8 cellular contexts compared by ENCODE assay signal in genomic region chr1:231211005-231211857, GRCh38. TPM values are rescaled to one million over a fixed set of nuclear protein-coding genes. Genes with fewer than 3 reads are reported as not detected.
DNase-seq lines count a peak whose midpoint lies in the region; TF ChIP-seq lines count a peak whose summit lies in the region.

No MANE protein-coding gene starts in this region.

- H3K4me3 ChIP-seq in Loucy (ENCODE audit: low read length, poor library complexity, severe bottlenecking) (peak overlapping the region; percentile 63), ovary (peak overlapping the region; percentile 28), thyroid gland (replicated peaks in 1 of 3) (peak overlapping the region in 1 of 3 donors; percentile 27)

- no peak overlapping the region for H3K9ac ChIP-seq in Loucy (ENCODE audit: low read depth, low read length, poor library complexity, severe bottlenecking)

- H4K20me1 ChIP-seq in Loucy (ENCODE audit: insufficient read depth, low read length, poor library complexity, severe bottlenecking): no peaks in the 10 kb centered on the region

- DNase-seq in HCEC 1CT: peak; percentile 47
- DNase-seq in SHP77 treated with DMSO at 0.1 percent for 48 hours (lab: John Stamatoyannopoulos, UW): peak; percentile 35
- peak; percentile 81 to 90 (median 86) for DNase-seq in activated naive CD4-positive, alpha-beta T cell (lab: John Stamatoyannopoulos, UW)
- peak; percentile 79 for DNase-seq in glomerular visceral epithelial cell (ENCODE audit: extremely low spot score)
- peak; percentile 51 to 84 (median 75) for DNase-seq in ovary
- DNase-seq in thyroid gland: peak; percentile 83 to 89

- H3K4me2 ChIP-seq in Loucy (ENCODE audit: low read depth, low read length, poor library complexity, severe bottlenecking): peak overlapping the region; percentile 50

- TF ChIP-seq POLR2A in GM10847 (IDR thresholded peaks at IDR 0.05; ENCODE audit: extremely low read depth, insufficient read length) (peak; percentile 18), ovary (IDR thresholded peaks at IDR 0.05) (no peak), thyroid gland (IDR thresholded peaks at IDR 0.05) (no peak)

- H3F3A ChIP-seq in Loucy (ENCODE audit: low read depth): no peaks in the 10 kb centered on the region

- no peak for TF ChIP-seq EP300 in ovary (IDR thresholded peaks at IDR 0.05)

- intact Hi-C loops in ovary (cut with DNase I): loop anchor here in 2 of 4 donors (5.0 to 10.0 kb wide), 3 partner anchors 296 to 569 kb away; partner anchors contain the start of gene COG2 (in 1 of the 2)
- intact Hi-C loops in thyroid gland (cut with DNase I): loop anchor here (5.0 kb wide), 1 partner anchor 294 kb away; no protein-coding TSS in a partner anchor

- 14 to 18% (median 16%) methylated on average over 28 of the region's 28 CpGs for WGBS in ovary, 3 donors
- 20% methylated on average over 24 to 28 of the region's 28 CpGs for WGBS in thyroid gland, 2 donors

- no peaks in the 10 kb centered on the region for H3K79me2 ChIP-seq in Loucy (ENCODE audit: insufficient read depth, low read length)

- no peaks in the 10 kb centered on the region for H3K9me2 ChIP-seq in Loucy (replicated peaks; ENCODE audit: low read depth, low read length)

- no peaks in the 10 kb centered on the region for H3K9me3 ChIP-seq in Loucy (ENCODE audit: insufficient read depth, low read depth, low read length)
- H3K9me3 ChIP-seq in ovary: no peaks in the 10 kb centered on the region
- H3K9me3 ChIP-seq in thyroid gland: no peaks in the 10 kb centered on the region

- peak; percentile 81 for TF ChIP-seq CTCF in Loucy (conservative IDR thresholded peaks at IDR 0.05; ENCODE audit: low read length)
- peak; percentile 65 to 78 (median 70) for TF ChIP-seq CTCF in ovary (IDR thresholded peaks at IDR 0.05)
- peak; percentile 55 to 94 (median 88) for TF ChIP-seq CTCF in thyroid gland (IDR thresholded peaks at IDR 0.05)

- H3K27me3 ChIP-seq in Loucy (ENCODE audit: insufficient read depth, low read length, poor library complexity, severe bottlenecking): no peaks in the 10 kb centered on the region
- no peaks in the 10 kb centered on the region for H3K27me3 ChIP-seq in ovary
- H3K27me3 ChIP-seq in thyroid gland: no peaks in the 10 kb centered on the region

- no peaks in the 10 kb centered on the region for H3K36me3 ChIP-seq in Loucy (ENCODE audit: insufficient read depth, low read length)
- no peaks in the 10 kb centered on the region for H3K36me3 ChIP-seq in ovary
- H3K36me3 ChIP-seq in thyroid gland: no peaks in the 10 kb centered on the region

- H3K27ac ChIP-seq in ovary (no peak overlapping the region), thyroid gland (no peak overlapping the region)

- H2AFZ ChIP-seq in Loucy (ENCODE audit: low read length): peak overlapping the region; percentile 63

- H3K4me1 ChIP-seq in Loucy (ENCODE audit: insufficient read depth, low read length, poor library complexity, severe bottlenecking) (peaks cover 5% of the 10 kb centered on the region), ovary (ENCODE audit: insufficient read depth) (no peaks in the 10 kb centered on the region), thyroid gland (peaks cover 0 to 9% of the 10 kb centered on the region in 2 donors)

RNA-seq across cellular contexts. Expression of gene GNPAT, which starts 29.8 kb away (rescaled TPM):
- total RNA-seq in ovary (10 to 100 TPM; 22.5 to 34.5 (median 30.2) TPM), thyroid gland (10 to 100 TPM; 33.9 to 41.9 (median 38.8) TPM)
- polyA plus RNA-seq in ovary: 10 to 100 TPM; 24.3 to 35.3 TPM

RNA-seq across cellular contexts. Expression of gene TRIM67, which starts 49.4 kb away (rescaled TPM):
- under 1 TPM in 2 of 7 donors, not detected in 5; 0.05 to 0.92 TPM for total RNA-seq in ovary
- polyA plus RNA-seq in ovary: under 1 TPM in 1 of 2 donors, not detected in 1; 0.02 TPM
- total RNA-seq in thyroid gland: not detected

Comparison
In these comparisons a context has a peak if more than half of its experiments do, and no peak if none do; other contexts are left out.
1. DNase-seq: peak in every context shown above with its lines; median percentile 86 in activated naive CD4-positive, alpha-beta T cell; 86 in thyroid gland; 79 in glomerular visceral epithelial cell; 75 in ovary; 47 in HCEC 1CT; 35 in SHP77 treated with DMSO at 0.1 percent for 48 hours.